8 cellular contexts compared by ENCODE assay signal in the genomic region with DNA sequence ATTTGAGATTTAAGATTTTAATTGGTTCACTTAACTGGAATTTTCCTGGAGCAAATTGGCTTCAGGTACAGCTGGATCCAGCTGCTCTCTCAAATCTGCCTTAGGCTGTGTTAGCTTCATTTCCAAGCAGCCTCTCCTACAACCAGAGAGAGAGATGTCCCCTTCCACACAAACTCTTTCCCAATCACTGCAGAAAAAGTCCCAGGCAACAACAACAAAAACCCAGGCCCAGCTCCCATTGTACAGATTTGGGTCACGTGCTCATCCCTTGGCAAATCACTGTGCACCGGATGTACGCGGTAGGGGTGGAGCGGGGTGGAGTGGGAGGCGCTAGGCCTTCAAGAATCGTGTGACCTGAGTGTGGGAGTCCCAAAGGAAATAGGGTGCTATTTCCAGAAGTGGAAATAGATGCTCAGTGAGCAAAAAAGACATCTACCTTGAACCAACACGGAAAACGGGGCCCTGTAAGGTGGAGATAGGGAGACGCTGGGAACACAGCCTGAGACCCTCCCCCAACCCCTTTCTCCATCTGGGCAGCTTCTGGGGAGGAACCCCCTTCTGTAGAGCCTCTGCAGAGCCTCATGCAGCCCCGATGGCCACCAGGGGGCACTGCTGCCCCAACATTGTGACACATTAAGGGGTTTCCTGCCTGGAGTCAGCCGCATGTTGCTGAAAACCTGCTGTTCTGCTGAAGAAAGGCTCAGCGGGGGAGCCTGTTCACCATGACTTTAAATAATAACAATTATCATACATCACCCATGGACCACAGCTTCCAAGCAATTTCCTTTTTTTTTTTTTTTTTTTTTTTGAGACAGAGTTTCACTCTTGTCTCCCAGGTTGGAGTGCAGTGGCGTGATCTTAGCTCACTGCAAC. TPM values are rescaled to one million over a fixed set of nuclear protein-coding genes. Genes with fewer than 3 reads are reported as not detected.
DNase-seq lines count a peak whose midpoint lies in the region; ATAC-seq and TF ChIP-seq lines count a peak whose summit lies in the region.

No MANE protein-coding gene starts in this region.

- no peak overlapping the region for H3K4me3 ChIP-seq in GM23248
- no peak overlapping the region for H3K4me3 ChIP-seq in heart left ventricle
- H3K4me3 ChIP-seq in psoas muscle: no peak overlapping the region
- no peak overlapping the region for H3K4me3 ChIP-seq in aorta (ENCODE audit: low read length in 2 of 2)

- no peak overlapping the region for H3K27ac Mint-ChIP-seq in T-cell

- in situ Hi-C loops in GM23248 (cut with MboI): no loop called here

- H4K20me1 ChIP-seq in GM23248 (ENCODE audit: insufficient read depth): no peaks in the 10 kb centered on the region

- DNase-seq in D341Med (ENCODE audit: low spot score) (peak; percentile 85), GM23248 (peak; percentile 85), NCI-H1092 (lab: John Stamatoyannopoulos, UW) (peak; percentile 62), T-cell (peak; percentile 73 to 92 (median 85)), heart left ventricle (peak; percentile 75 to 91 (median 83)), psoas muscle (peak; percentile 87 to 94), aorta (peak; percentile 91 to 96)
- DNase-seq in activated naive CD8-positive, alpha-beta T cell treated with anti-CD3 and anti-CD28 coated beads, Interleukin-2, amount 50 U/mL, for 16 hours (ENCODE audit: low read depth, low spot score): peak; percentile 86

- intact Hi-C loops in heart left ventricle (cut with DNase I): loop anchor here in 9 of 10 donors (1.0 to 10.0 kb wide), 5 partner anchors 23 to 70 kb away; partner anchors contain the start of genes LGI4 (in 7 of the 9) and FXYD1 (in 6 of the 9)
- intact Hi-C loops in psoas muscle (cut with DNase I): loop anchor here (2.0 to 10.0 kb wide), 3 partner anchors 65 to 198 kb away; partner anchors contain the start of genes LGI4 (in 1 of the 2) and USF2 (in 1 of the 2)
- intact Hi-C loops in aorta (cut with DNase I): loop anchor here (5.0 to 10.0 kb wide), 3 partner anchors 70 to 428 kb away; partner anchors contain the start of genes FXYD1 (in 1 of the 2), FXYD7 (in 1 of the 2), KRTDAP (in 1 of the 2) and LGI4 (in 1 of the 2)

- CTCF ChIA-PET in T-cell (lab: Charles Lee): interaction anchor here (0.6 to 1.2 kb wide), 6 partner anchors 10 to 81 kb away, joined by 3 to 5 read pairs (median 4); no protein-coding TSS in a partner anchor

- H3K79me2 ChIP-seq in GM23248 (ENCODE audit: insufficient read depth): no peaks in the 10 kb centered on the region

- peak; percentile 75 to 92 (median 84) for TF ChIP-seq CTCF in heart left ventricle (IDR thresholded peaks at IDR 0.05)
- peak; percentile 92 for TF ChIP-seq CTCF in psoas muscle (IDR thresholded peaks at IDR 0.05)

- WGBS in GM23248 (ENCODE audit: low coverage in 1 of 2, low lambda C conversion rate in 2 of 2, missing lambda C conversion rate in 2 of 2), 2 experiments: 10 to 15% methylated on average over 14 of the region's 14 CpGs
- WGBS in heart left ventricle, 4 donors: 16 to 25% (median 21%) methylated on average over 14 of the region's 14 CpGs
- 19 to 30% (median 22%) methylated on average over 14 of the region's 14 CpGs for WGBS in psoas muscle, 3 donors
- WGBS in aorta, 2 donors: 17 to 23% methylated on average over 13 to 14 of the region's 14 CpGs

- TF ChIP-seq POLR2A in heart left ventricle (IDR thresholded peaks at IDR 0.05): no peak

- no peaks in the 10 kb centered on the region for H3K9me2 ChIP-seq in GM23248 (ENCODE audit: insufficient read depth)

- no peak overlapping the region for H3K4me3 Mint-ChIP-seq in T-cell

- 0 out of 2 replicates have a peak, but pooled peaks cover 2% of the 10 kb centered on the region for H3K4me1 ChIP-seq in GM23248 (ENCODE audit: insufficient read depth)
- H3K4me1 ChIP-seq in heart left ventricle: peaks cover 0 to 5% (median 0%) of the 10 kb centered on the region in 12 donors
- H3K4me1 ChIP-seq in psoas muscle: peaks cover 2% of the 10 kb centered on the region
- H3K4me1 ChIP-seq in aorta (ENCODE audit: control insufficient read depth in 1 of 2, insufficient read depth in 2 of 2, low read length in 2 of 2): no peaks in the 10 kb centered on the region

- POLR2A ChIA-PET in T-cell (lab: Charles Lee): interaction anchor here in 1 of 2 donors (0.6 kb wide), 2 partner anchors 111 to 145 kb away, joined by 3 to 6 read pairs; no protein-coding TSS in a partner anchor

- H3K36me3 Mint-ChIP-seq in T-cell: no peaks in the 10 kb centered on the region

- H2AFZ ChIP-seq in GM23248: no peak overlapping the region

- H3K27me3 Mint-ChIP-seq in T-cell: no peaks in the 10 kb centered on the region

- H3K36me3 ChIP-seq in GM23248 (ENCODE audit: low read depth): no peaks in the 10 kb centered on the region
- H3K36me3 ChIP-seq in heart left ventricle: no peaks in the 10 kb centered on the region
- no peaks in the 10 kb centered on the region for H3K36me3 ChIP-seq in psoas muscle (ENCODE audit: insufficient read depth in 1 of 2, low read depth in 1 of 2)
- H3K36me3 ChIP-seq in aorta (ENCODE audit: control insufficient read depth in 1 of 2, insufficient read depth in 2 of 2, low read length in 1 of 2): no peaks in the 10 kb centered on the region

- no peaks in the 10 kb centered on the region for H3F3A ChIP-seq in GM23248 (ENCODE audit: insufficient read depth)

- H3K9me3 ChIP-seq in GM23248 (ENCODE audit: low read depth) (no peaks in the 10 kb centered on the region), heart left ventricle (peaks cover 0 to 16% (median 6%) of the 10 kb centered on the region in 12 donors), psoas muscle (peaks cover 7% of the 10 kb centered on the region), aorta (ENCODE audit: control insufficient read depth, low read length) (peaks cover 3% of the 10 kb centered on the region)

- no peaks in the 10 kb centered on the region for H3K9me3 Mint-ChIP-seq in T-cell

- H3K27ac ChIP-seq in GM23248 (no peak overlapping the region), heart left ventricle (no peak overlapping the region), psoas muscle (no peak overlapping the region), aorta (ENCODE audit: low read depth in 1 of 2, low read length in 2 of 2) (no peak overlapping the region)

- peak; percentile 88 to 97 (median 94) for ATAC-seq in T-cell (replicated peaks in 1 of 4)
- peak; percentile 77 to 91 (median 86) for ATAC-seq in heart left ventricle
- ATAC-seq in psoas muscle: peak; percentile 84 to 90 (median 88)
- ATAC-seq in aorta (ENCODE audit: low FRiP score): peak; percentile 86

- H3K9ac ChIP-seq in GM23248: no peak overlapping the region

- peaks cover 0 to 9% (median 4%) of the 10 kb centered on the region in 3 donors for H3K4me1 Mint-ChIP-seq in T-cell

- H3K4me2 ChIP-seq in GM23248 (ENCODE audit: unreplicated experiment): no peak overlapping the region

- 0 out of 2 replicates have a peak, but pooled peaks cover 3% of the 10 kb centered on the region for H3K27me3 ChIP-seq in GM23248 (replicated peaks; ENCODE audit: insufficient read depth)
- no peaks in the 10 kb centered on the region for H3K27me3 ChIP-seq in heart left ventricle
- H3K27me3 ChIP-seq in psoas muscle (ENCODE audit: insufficient read depth in 3 of 3, low read length in 2 of 3): no peaks in the 10 kb centered on the region
- no peaks in the 10 kb centered on the region for H3K27me3 ChIP-seq in aorta (ENCODE audit: control insufficient read depth in 1 of 2, insufficient read depth in 2 of 2, low read length in 1 of 2)

RNA-seq across cellular contexts. Expression of gene HPN, which starts 25.4 kb away (rescaled TPM):
- total RNA-seq in GM23248 (2014; rRNA removed; shearing (Covaris generic)): not detected in 2 replicates
- not detected in 2 replicates for polyA plus RNA-seq in GM23248 (2016; fragmentation: Nextera tagmentation; extraction: Ambion mirVana)
- total RNA-seq in T-cell: under 1 TPM in 3 of 5 donors, not detected in 2; 0.41 to 0.51 (median 0.46) TPM
- 10 to 100 TPM in 1 of 9 donors, 1 to 10 TPM in 8; 1.1 to 13.4 (median 3.3) TPM for total RNA-seq in heart left ventricle
- 1 to 10 TPM in 1 of 2 donors, under 1 TPM in 1; 0.80 to 1.4 TPM for polyA plus RNA-seq in heart left ventricle
- total RNA-seq in psoas muscle: 10 to 100 TPM in 2 of 4 donors, 1 to 10 TPM in 2; 2.5 to 17.7 (median 8.1) TPM
- 10 to 100 TPM in 1 of 3 donors, 1 to 10 TPM in 2; 1.6 to 12.6 (median 5.2) TPM for polyA plus RNA-seq in psoas muscle
- total RNA-seq in aorta: 1 to 10 TPM in 1 of 2 donors, under 1 TPM in 1; 0.71 to 2.7 TPM
- polyA plus RNA-seq in aorta: not detected

RNA-seq across cellular contexts. Expression of gene SCN1B, which starts 36.7 kb away (rescaled TPM):
- total RNA-seq in GM23248 (2014; rRNA removed; shearing (Covaris generic)): 1.7 and 2.0 TPM in 2 replicates
- polyA plus RNA-seq in GM23248 (2016; fragmentation: Nextera tagmentation; extraction: Ambion mirVana): 1.5 and 1.8 TPM in 2 replicates
- total RNA-seq in T-cell: 1 to 10 TPM; 1.1 to 4.3 (median 3.7) TPM
- 10 to 100 TPM; 22.1 to 68.3 (median 32.4) TPM for total RNA-seq in heart left ventricle
- 10 to 100 TPM; 19.7 to 64.4 TPM for polyA plus RNA-seq in heart left ventricle
- total RNA-seq in psoas muscle: 100 to 1,000 TPM in 3 of 4 donors, 10 to 100 TPM in 1; 95.9 to 345 (median 218) TPM
- polyA plus RNA-seq in psoas muscle: 100 to 1,000 TPM in 2 of 3 donors, 10 to 100 TPM in 1; 55.6 to 282 (median 248) TPM
- 10 to 100 TPM; 11.9 to 21.4 TPM for total RNA-seq in aorta
- 10 to 100 TPM in 1 of 2 donors, 1 to 10 TPM in 1; 9.9 to 15.3 TPM for polyA plus RNA-seq in aorta

RNA-seq across cellular contexts. Expression of gene FXYD3, which starts 48.7 kb away (rescaled TPM):
- total RNA-seq in GM23248 (2014; rRNA removed; shearing (Covaris generic)): not detected in 2 replicates
- polyA plus RNA-seq in GM23248 (2016; fragmentation: Nextera tagmentation; extraction: Ambion mirVana): not detected in 2 replicates
- total RNA-seq in T-cell: 1 to 10 TPM in 1 of 5 donors, under 1 TPM in 1, not detected in 3; 0.79 to 1.1 TPM
- total RNA-seq in heart left ventricle: 1 to 10 TPM in 2 of 9 donors, under 1 TPM in 4, not detected in 3; 0.37 to 2.5 (median 0.80) TPM
- polyA plus RNA-seq in heart left ventricle: 1 to 10 TPM in 1 of 2 donors, under 1 TPM in 1; 0.98 to 1.1 TPM
- total RNA-seq in psoas muscle: not detected
- under 1 TPM; 0.10 to 0.38 (median 0.13) TPM for polyA plus RNA-seq in psoas muscle
- 1 to 10 TPM in 1 of 2 donors, under 1 TPM in 1; 0.49 to 1.2 TPM for total RNA-seq in aorta
- 10 to 100 TPM in 1 of 2 donors, 1 to 10 TPM in 1; 7.4 to 77.6 TPM for polyA plus RNA-seq in aorta
